ENCODE assay signal across 1 cellular context in the genomic region with DNA sequence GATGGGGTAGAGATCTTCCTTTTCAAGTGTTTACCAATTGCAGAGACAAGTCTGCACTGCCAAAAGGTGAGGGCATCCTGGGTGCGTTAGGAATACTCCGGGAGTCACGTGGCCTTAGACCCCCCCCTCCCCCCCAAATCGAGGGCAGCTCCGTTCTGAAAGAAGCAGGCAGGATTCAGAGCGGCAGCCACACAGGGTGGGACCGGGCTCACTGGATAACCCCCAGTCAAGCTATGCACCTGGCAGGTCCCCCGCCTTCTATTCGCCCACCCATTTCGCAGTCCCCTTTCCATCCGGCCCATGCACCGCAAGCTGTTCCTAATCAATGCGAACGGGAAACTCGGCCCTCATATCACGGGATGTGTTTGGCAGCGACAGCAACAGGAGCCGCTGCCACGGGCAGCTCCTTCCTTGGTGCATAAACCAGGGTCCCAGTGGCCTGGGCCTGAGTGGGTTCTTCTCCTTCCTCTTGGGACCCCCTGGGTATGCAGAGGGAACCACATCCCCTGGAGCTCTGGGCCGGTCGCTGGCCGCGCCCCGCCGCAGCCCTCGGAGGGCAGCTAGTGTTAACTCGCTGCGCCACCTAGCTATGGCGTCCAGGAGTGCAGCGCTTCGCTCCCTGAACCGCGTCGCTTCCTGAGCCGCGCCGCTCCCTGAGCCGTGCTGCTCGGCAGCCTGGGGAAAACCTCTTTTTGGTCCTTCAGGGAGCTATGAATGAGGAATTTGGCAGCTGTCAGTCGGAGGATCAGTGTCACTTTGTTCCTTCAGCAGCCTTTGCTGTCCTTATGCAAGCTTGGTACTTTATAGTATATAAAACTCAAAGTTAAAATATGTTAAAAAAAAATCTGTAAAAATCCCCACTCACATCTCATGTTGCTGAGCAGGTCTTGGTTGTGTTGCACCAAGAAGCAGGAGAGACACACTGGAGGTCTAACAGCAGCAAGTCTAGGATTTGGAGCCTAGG.
TF ChIP-seq lines count a peak whose summit lies in the region.

No MANE protein-coding gene starts in this region.

TF ChIP-seq in WTC11, 78 proteins besides CTCF, POLR2A, EP300 and RAD21 (continues in another document):
- TF ChIP-seq GRHL2 (CRISPR knock-in tag; IDR thresholded peaks at IDR 0.05; ENCODE audit: insufficient replicate concordance, severe bottlenecking) (no peak), NFYB (CRISPR knock-in tag; conservative IDR thresholded peaks at IDR 0.05; ENCODE audit: low read depth) (no peak), ZNF416 (CRISPR knock-in tag; IDR thresholded peaks at IDR 0.05) (no peak), ZNF219 (CRISPR knock-in tag; IDR thresholded peaks at IDR 0.05; ENCODE audit: borderline replicate concordance) (no peak), SOX15 (CRISPR knock-in tag; IDR thresholded peaks at IDR 0.05) (no peak), TEAD1 (CRISPR knock-in tag; IDR thresholded peaks at IDR 0.05) (no peak), NFE2L1 (CRISPR knock-in tag; IDR thresholded peaks at IDR 0.05) (no peak), SMAD3 (CRISPR knock-in tag; IDR thresholded peaks at IDR 0.05; ENCODE audit: borderline replicate concordance) (no peak), PRRX2 (CRISPR knock-in tag; IDR thresholded peaks at IDR 0.05) (no peak), ESRRA (CRISPR knock-in tag; IDR thresholded peaks at IDR 0.05; ENCODE audit: borderline replicate concordance) (no peak), SMAD4 (CRISPR knock-in tag; IDR thresholded peaks at IDR 0.05) (no peak), JUN (CRISPR knock-in tag; IDR thresholded peaks at IDR 0.05) (no peak), JAZF1 (CRISPR knock-in tag; IDR thresholded peaks at IDR 0.05) (no peak), ZNF317 (CRISPR knock-in tag; IDR thresholded peaks at IDR 0.05; ENCODE audit: borderline replicate concordance, low read depth) (no peak), EMX1 (CRISPR knock-in tag; IDR thresholded peaks at IDR 0.05) (no peak), NR2C2 (CRISPR knock-in tag; IDR thresholded peaks at IDR 0.05) (no peak), ZNF121 (CRISPR knock-in tag; IDR thresholded peaks at IDR 0.05) (no peak), FOXJ3 (CRISPR knock-in tag; IDR thresholded peaks at IDR 0.05; ENCODE audit: borderline replicate concordance) (no peak), MXD4 (CRISPR knock-in tag; IDR thresholded peaks at IDR 0.05; ENCODE audit: borderline replicate concordance) (no peak)
- TF ChIP-seq, protein P1, sequence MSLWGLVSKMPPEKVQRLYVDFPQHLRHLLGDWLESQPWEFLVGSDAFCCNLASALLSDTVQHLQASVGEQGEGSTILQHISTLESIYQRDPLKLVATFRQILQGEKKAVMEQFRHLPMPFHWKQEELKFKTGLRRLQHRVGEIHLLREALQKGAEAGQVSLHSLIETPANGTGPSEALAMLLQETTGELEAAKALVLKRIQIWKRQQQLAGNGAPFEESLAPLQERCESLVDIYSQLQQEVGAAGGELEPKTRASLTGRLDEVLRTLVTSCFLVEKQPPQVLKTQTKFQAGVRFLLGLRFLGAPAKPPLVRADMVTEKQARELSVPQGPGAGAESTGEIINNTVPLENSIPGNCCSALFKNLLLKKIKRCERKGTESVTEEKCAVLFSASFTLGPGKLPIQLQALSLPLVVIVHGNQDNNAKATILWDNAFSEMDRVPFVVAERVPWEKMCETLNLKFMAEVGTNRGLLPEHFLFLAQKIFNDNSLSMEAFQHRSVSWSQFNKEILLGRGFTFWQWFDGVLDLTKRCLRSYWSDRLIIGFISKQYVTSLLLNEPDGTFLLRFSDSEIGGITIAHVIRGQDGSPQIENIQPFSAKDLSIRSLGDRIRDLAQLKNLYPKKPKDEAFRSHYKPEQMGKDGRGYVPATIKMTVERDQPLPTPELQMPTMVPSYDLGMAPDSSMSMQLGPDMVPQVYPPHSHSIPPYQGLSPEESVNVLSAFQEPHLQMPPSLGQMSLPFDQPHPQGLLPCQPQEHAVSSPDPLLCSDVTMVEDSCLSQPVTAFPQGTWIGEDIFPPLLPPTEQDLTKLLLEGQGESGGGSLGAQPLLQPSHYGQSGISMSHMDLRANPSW (CRISPR knock-in tag; conservative IDR thresholded peaks at IDR 0.05; ENCODE audit: low read depth) = no peak
- TF ChIP-seq, protein P2, sequence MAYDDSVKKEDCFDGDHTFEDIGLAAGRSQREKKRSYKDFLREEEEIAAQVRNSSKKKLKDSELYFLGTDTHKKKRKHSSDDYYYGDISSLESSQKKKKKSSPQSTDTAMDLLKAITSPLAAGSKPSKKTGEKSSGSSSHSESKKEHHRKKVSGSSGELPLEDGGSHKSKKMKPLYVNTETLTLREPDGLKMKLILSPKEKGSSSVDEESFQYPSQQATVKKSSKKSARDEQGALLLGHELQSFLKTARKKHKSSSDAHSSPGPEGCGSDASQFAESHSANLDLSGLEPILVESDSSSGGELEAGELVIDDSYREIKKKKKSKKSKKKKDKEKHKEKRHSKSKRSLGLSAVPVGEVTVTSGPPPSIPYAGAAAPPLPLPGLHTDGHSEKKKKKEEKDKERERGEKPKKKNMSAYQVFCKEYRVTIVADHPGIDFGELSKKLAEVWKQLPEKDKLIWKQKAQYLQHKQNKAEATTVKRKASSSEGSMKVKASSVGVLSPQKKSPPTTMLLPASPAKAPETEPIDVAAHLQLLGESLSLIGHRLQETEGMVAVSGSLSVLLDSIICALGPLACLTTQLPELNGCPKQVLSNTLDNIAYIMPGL (CRISPR knock-in tag; IDR thresholded peaks at IDR 0.05) = peak; percentile 66; the same call in 1 of the 2 replicates
- TF ChIP-seq, protein P3, sequence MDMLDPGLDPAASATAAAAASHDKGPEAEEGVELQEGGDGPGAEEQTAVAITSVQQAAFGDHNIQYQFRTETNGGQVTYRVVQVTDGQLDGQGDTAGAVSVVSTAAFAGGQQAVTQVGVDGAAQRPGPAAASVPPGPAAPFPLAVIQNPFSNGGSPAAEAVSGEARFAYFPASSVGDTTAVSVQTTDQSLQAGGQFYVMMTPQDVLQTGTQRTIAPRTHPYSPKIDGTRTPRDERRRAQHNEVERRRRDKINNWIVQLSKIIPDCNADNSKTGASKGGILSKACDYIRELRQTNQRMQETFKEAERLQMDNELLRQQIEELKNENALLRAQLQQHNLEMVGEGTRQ (CRISPR knock-in tag; IDR thresholded peaks at IDR 0.05) = peak; percentile 83
- TF ChIP-seq, protein P4, sequence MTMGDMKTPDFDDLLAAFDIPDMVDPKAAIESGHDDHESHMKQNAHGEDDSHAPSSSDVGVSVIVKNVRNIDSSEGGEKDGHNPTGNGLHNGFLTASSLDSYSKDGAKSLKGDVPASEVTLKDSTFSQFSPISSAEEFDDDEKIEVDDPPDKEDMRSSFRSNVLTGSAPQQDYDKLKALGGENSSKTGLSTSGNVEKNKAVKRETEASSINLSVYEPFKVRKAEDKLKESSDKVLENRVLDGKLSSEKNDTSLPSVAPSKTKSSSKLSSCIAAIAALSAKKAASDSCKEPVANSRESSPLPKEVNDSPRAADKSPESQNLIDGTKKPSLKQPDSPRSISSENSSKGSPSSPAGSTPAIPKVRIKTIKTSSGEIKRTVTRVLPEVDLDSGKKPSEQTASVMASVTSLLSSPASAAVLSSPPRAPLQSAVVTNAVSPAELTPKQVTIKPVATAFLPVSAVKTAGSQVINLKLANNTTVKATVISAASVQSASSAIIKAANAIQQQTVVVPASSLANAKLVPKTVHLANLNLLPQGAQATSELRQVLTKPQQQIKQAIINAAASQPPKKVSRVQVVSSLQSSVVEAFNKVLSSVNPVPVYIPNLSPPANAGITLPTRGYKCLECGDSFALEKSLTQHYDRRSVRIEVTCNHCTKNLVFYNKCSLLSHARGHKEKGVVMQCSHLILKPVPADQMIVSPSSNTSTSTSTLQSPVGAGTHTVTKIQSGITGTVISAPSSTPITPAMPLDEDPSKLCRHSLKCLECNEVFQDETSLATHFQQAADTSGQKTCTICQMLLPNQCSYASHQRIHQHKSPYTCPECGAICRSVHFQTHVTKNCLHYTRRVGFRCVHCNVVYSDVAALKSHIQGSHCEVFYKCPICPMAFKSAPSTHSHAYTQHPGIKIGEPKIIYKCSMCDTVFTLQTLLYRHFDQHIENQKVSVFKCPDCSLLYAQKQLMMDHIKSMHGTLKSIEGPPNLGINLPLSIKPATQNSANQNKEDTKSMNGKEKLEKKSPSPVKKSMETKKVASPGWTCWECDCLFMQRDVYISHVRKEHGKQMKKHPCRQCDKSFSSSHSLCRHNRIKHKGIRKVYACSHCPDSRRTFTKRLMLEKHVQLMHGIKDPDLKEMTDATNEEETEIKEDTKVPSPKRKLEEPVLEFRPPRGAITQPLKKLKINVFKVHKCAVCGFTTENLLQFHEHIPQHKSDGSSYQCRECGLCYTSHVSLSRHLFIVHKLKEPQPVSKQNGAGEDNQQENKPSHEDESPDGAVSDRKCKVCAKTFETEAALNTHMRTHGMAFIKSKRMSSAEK (CRISPR knock-in tag; IDR thresholded peaks at IDR 0.05; ENCODE audit: borderline replicate concordance) = no peak
- TF ChIP-seq, protein P5, sequence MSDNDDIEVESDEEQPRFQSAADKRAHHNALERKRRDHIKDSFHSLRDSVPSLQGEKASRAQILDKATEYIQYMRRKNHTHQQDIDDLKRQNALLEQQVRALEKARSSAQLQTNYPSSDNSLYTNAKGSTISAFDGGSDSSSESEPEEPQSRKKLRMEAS (CRISPR knock-in tag; IDR thresholded peaks at IDR 0.05) = no peak; the same call in 1 of the 2 replicates
- TF ChIP-seq, protein P6, sequence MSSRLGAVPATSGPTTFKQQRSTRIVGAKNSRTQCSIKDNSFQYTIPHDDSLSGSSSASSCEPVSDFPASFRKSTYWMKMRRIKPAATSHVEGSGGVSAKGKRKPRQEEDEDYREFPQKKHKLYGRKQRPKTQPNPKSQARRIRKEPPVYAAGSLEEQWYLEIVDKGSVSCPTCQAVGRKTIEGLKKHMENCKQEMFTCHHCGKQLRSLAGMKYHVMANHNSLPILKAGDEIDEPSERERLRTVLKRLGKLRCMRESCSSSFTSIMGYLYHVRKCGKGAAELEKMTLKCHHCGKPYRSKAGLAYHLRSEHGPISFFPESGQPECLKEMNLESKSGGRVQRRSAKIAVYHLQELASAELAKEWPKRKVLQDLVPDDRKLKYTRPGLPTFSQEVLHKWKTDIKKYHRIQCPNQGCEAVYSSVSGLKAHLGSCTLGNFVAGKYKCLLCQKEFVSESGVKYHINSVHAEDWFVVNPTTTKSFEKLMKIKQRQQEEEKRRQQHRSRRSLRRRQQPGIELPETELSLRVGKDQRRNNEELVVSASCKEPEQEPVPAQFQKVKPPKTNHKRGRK (CRISPR knock-in tag; IDR thresholded peaks at IDR 0.05; ENCODE audit: borderline replicate concordance) = no peak
- TF ChIP-seq, protein P7, sequence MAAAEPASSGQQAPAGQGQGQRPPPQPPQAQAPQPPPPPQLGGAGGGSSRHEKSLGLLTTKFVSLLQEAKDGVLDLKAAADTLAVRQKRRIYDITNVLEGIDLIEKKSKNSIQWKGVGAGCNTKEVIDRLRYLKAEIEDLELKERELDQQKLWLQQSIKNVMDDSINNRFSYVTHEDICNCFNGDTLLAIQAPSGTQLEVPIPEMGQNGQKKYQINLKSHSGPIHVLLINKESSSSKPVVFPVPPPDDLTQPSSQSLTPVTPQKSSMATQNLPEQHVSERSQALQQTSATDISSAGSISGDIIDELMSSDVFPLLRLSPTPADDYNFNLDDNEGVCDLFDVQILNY (CRISPR knock-in tag; IDR thresholded peaks at IDR 0.05) = no peak
- TF ChIP-seq, protein P8, sequence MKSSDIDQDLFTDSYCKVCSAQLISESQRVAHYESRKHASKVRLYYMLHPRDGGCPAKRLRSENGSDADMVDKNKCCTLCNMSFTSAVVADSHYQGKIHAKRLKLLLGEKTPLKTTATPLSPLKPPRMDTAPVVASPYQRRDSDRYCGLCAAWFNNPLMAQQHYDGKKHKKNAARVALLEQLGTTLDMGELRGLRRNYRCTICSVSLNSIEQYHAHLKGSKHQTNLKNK (CRISPR knock-in tag; IDR thresholded peaks at IDR 0.05) = no peak
- TF ChIP-seq, protein P9, sequence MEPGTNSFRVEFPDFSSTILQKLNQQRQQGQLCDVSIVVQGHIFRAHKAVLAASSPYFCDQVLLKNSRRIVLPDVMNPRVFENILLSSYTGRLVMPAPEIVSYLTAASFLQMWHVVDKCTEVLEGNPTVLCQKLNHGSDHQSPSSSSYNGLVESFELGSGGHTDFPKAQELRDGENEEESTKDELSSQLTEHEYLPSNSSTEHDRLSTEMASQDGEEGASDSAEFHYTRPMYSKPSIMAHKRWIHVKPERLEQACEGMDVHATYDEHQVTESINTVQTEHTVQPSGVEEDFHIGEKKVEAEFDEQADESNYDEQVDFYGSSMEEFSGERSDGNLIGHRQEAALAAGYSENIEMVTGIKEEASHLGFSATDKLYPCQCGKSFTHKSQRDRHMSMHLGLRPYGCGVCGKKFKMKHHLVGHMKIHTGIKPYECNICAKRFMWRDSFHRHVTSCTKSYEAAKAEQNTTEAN (CRISPR knock-in tag; IDR thresholded peaks at IDR 0.05) = no peak; the same call in 1 of the 2 replicates
- TF ChIP-seq, protein P10, sequence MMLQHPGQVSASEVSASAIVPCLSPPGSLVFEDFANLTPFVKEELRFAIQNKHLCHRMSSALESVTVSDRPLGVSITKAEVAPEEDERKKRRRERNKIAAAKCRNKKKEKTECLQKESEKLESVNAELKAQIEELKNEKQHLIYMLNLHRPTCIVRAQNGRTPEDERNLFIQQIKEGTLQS (CRISPR knock-in tag; conservative IDR thresholded peaks at IDR 0.05) = no peak
- TF ChIP-seq, protein P11, sequence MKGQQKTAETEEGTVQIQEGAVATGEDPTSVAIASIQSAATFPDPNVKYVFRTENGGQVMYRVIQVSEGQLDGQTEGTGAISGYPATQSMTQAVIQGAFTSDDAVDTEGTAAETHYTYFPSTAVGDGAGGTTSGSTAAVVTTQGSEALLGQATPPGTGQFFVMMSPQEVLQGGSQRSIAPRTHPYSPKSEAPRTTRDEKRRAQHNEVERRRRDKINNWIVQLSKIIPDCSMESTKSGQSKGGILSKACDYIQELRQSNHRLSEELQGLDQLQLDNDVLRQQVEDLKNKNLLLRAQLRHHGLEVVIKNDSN (CRISPR knock-in tag; IDR thresholded peaks at IDR 0.05) = peak; percentile 85
- TF ChIP-seq, protein P12, sequence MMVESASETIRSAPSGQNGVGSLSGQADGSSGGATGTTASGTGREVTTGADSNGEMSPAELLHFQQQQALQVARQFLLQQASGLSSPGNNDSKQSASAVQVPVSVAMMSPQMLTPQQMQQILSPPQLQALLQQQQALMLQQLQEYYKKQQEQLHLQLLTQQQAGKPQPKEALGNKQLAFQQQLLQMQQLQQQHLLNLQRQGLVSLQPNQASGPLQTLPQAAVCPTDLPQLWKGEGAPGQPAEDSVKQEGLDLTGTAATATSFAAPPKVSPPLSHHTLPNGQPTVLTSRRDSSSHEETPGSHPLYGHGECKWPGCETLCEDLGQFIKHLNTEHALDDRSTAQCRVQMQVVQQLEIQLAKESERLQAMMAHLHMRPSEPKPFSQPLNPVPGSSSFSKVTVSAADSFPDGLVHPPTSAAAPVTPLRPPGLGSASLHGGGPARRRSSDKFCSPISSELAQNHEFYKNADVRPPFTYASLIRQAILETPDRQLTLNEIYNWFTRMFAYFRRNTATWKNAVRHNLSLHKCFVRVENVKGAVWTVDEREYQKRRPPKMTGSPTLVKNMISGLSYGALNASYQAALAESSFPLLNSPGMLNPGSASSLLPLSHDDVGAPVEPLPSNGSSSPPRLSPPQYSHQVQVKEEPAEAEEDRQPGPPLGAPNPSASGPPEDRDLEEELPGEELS (CRISPR knock-in tag; IDR thresholded peaks at IDR 0.05) = no peak
- TF ChIP-seq, protein P13, sequence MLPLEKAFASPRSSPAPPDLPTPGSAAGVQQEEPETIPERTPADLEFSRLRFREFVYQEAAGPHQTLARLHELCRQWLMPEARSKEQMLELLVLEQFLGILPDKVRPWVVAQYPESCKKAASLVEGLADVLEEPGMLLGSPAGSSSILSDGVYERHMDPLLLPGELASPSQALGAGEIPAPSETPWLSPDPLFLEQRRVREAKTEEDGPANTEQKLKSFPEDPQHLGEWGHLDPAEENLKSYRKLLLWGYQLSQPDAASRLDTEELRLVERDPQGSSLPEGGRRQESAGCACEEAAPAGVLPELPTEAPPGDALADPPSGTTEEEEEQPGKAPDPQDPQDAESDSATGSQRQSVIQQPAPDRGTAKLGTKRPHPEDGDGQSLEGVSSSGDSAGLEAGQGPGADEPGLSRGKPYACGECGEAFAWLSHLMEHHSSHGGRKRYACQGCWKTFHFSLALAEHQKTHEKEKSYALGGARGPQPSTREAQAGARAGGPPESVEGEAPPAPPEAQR (CRISPR knock-in tag; IDR thresholded peaks at IDR 0.05) = no peak
